In genomic region chrX:24396236-24396929, GRCh38 we compare ENCODE assay signal across 11 cellular contexts. TPM values are rescaled to one million over a fixed set of nuclear protein-coding genes. Genes with fewer than 3 reads are reported as not detected.
A peak's percentile ranks its signal among the peaks of the same experiment; 100 is the strongest.
DNase-seq lines count a peak whose midpoint lies in the region; ATAC-seq, FAIRE-seq and TF ChIP-seq lines count a peak whose summit lies in the region.
"Had no signal": no experiment of that assay in that cellular context is flagged by ENCODE, and none has a peak within 500 bp of the region (broad histone marks: within the 10 kb centered on the region; RNA-seq: fewer than 3 reads in every experiment).

No MANE protein-coding gene starts in this region.

- peak; percentile 18 for FAIRE-seq in GM19239 (lab: Jason Lieb, UNC)

- H3K36me3 ChIP-seq in prostate gland, result no peaks in the 10 kb centered on the region
- H3K36me3 ChIP-seq: SJSA1, upper lobe of right lung had no signal

- H3K4me3 ChIP-seq in prostate gland, result no peak overlapping the region
- H3K4me3 ChIP-seq: SJSA1, upper lobe of right lung had no signal

- no peak for ATAC-seq in HG03460 (IDR thresholded peaks at IDR 0.05; ENCODE audit: unreplicated experiment)
- ATAC-seq in HG02798 (IDR thresholded peaks at IDR 0.05; ENCODE audit: poor library complexity, unreplicated experiment), result no peak

- no peak for TF ChIP-seq POLR2A in prostate gland (IDR thresholded peaks at IDR 0.05)

- DNase-seq in GM19239 (ENCODE audit: insufficient read length, low spot score), result no peak
- peak; percentile 2 for DNase-seq in NCI-H2081 treated with DMSO at 0.1 percent for 48 hours (lab: John Stamatoyannopoulos, UW)
- DNase-seq in dermis microvascular lymphatic vessel endothelial cell (ENCODE audit: low read depth in 2 of 2), result peak; percentile 45 to 54
- peak; percentile 4 for DNase-seq in prostate gland (ENCODE audit: low spot score)
- no peak for DNase-seq in hepatic stellate cell (ENCODE audit: low spot score)
- no peak for DNase-seq in cerebellar nuclear complex (lab: John Stamatoyannopoulos, UW)
- DNase-seq: upper lobe of right lung had no signal

- TF ChIP-seq CTCF in prostate gland (IDR thresholded peaks at IDR 0.05), result peak in 1 of 4 experiments; percentile 4

- intact Hi-C loops in prostate gland (cut with DNase I), result loop anchor here (2.0 kb wide), 1 partner anchor 102 kb away; no protein-coding TSS in a partner anchor

- no peaks in the 10 kb centered on the region for H3K4me1 ChIP-seq in prostate gland (replicated peaks)
- H3K4me1 ChIP-seq: SJSA1 had no signal

- no peaks in the 10 kb centered on the region for H3K27me3 ChIP-seq in prostate gland (replicated peaks; ENCODE audit: insufficient read depth)
- H3K27me3 ChIP-seq: SJSA1, upper lobe of right lung had no signal

- H3K9me3 ChIP-seq in prostate gland, result no peaks in the 10 kb centered on the region
- H3K9me3 ChIP-seq: SJSA1, upper lobe of right lung had no signal

- WGBS in prostate gland, result 25% methylated on average over 5 of the region's 5 CpGs

- H3K27ac ChIP-seq in prostate gland, result peak overlapping the region; percentile 38 to 42
- H3K27ac ChIP-seq: SJSA1, upper lobe of right lung had no signal

RNA-seq across cellular contexts. Expression of gene SUPT20HL1, which starts 35.9 kb away (rescaled TPM):
- total RNA-seq in dermis microvascular lymphatic vessel endothelial cell (not detected in 2 replicates), prostate gland (under 1 TPM in 1 of 2 donors, not detected in 1; 0.40 TPM)
- total RNA-seq: liver, SJSA1, upper lobe of right lung had no signal

Comparison
In these comparisons a context has a peak if more than half of its experiments do, and no peak if none do; other contexts are left out.
1. DNase-seq: peak in NCI-H2081 treated with DMSO at 0.1 percent for 48 hours (single experiment), dermis microvascular lymphatic vessel endothelial cell (2 of 2) and prostate gland (single experiment); none in GM19239 (single experiment), hepatic stellate cell (single experiment) and cerebellar nuclear complex (0 of 2).